Comparison of ENCODE assay signal across 8 cellular contexts in the genomic region with DNA sequence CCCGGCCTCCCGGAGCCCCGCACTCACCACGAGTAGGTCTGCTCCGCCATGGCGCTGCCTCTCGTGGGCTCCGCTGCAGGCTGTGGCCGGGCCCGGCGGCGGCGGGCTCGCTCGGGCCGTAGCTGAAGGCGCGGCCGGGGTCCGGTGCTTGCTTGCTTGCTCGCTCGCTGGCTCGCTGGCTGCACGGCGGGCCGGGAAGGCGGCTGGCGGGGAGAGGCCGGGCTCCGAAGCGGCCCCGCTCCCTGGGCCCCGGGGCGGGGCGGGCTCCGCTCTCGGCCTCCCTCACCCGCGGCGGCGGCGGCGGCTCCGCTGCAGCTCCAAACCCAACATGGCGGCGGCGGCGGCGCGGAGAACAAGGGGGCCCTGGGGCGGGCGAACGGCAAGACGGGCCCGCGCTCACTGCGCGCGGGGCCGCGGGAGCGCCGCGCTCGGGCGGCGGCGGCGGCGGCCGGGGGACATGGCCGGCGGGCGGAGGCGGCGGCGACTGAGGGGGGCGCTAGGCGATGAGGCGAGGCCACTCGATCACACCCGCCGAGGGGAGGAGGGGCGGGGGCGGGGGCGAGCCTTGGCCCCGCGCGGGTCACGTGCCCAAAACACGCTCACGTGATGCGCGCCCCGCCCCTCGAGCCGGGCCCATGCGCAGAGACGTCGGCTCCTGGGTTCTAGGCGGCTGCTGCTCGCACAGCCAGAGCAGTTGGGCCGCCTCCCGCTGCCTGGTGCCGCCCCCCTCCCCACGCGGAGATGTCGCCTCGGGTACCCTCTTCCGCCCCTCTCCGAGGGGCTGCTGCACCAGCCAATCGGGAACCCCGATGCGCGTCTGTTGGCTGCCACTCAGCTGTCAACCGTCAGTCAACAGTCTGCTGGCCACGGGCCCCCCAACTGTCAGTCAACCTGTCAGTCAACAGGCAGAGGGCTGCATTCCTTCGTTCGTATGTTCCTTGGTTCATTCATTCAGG. TPM values are rescaled to one million over a fixed set of nuclear protein-coding genes. Genes with fewer than 3 reads are reported as not detected.
DNase-seq lines count a peak whose midpoint lies in the region; ATAC-seq and TF ChIP-seq lines count a peak whose summit lies in the region.

A gene with protein sequence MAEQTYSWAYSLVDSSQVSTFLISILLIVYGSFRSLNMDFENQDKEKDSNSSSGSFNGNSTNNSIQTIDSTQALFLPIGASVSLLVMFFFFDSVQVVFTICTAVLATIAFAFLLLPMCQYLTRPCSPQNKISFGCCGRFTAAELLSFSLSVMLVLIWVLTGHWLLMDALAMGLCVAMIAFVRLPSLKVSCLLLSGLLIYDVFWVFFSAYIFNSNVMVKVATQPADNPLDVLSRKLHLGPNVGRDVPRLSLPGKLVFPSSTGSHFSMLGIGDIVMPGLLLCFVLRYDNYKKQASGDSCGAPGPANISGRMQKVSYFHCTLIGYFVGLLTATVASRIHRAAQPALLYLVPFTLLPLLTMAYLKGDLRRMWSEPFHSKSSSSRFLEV (minus strand): TSS at position 541 of the 956 bp plus-strand sequence. CDS start 491 bp downstream, at position 50.

- DNase-seq in NCI-H2171 treated with DMSO at 0.1 percent for 48 hours (lab: John Stamatoyannopoulos, UW) (peak; percentile 89), WERI-Rb-1 (peak; percentile 95), T47D (ENCODE audit: low read depth in 1 of 2, low spot score in 1 of 2) (peak; percentile 95)

- peak within 1 kb of the TSS; percentile 94 for H3K4me3 ChIP-seq in ACC112 (ENCODE audit: low read depth, low read length)
- peak within 1 kb of the TSS; percentile 62 for H3K4me3 ChIP-seq in WERI-Rb-1 (ENCODE audit: low read depth, low read length)
- peak within 1 kb of the TSS; percentile 96 for H3K4me3 ChIP-seq in iPS-20b (ENCODE audit: low read length)
- peak within 1 kb of the TSS; percentile 90 to 94 (median 91) for H3K4me3 ChIP-seq in skeletal muscle tissue (ENCODE audit: low read length in 3 of 3)

- H3K27me3 ChIP-seq in ACC112 (ENCODE audit: insufficient read depth, low read length) (no peaks in the 10 kb centered on the region), WERI-Rb-1 (ENCODE audit: insufficient read depth, low read depth, severe bottlenecking) (no peaks in the 10 kb centered on the region), iPS-20b (ENCODE audit: insufficient read depth, low read length) (no peaks in the 10 kb centered on the region), skeletal muscle tissue (ENCODE audit: control insufficient read depth in 3 of 3, insufficient read depth in 3 of 3, low read length in 3 of 3) (no peaks in the 10 kb centered on the region)

- 0 out of 2 replicates have a peak, but pooled peaks have one; percentile 7 for TF ChIP-seq CTCF in WERI-Rb-1 (IDR thresholded peaks at IDR 0.05; ENCODE audit: low read depth, low read length)

- no peaks in the 10 kb centered on the region for H3K36me3 ChIP-seq in ACC112 (ENCODE audit: insufficient read depth, low read length)
- peaks cover 17% of the 10 kb centered on the region for H3K36me3 ChIP-seq in WERI-Rb-1
- H3K36me3 ChIP-seq in iPS-20b (ENCODE audit: insufficient read depth, low read depth, low read length), result no peaks in the 10 kb centered on the region
- H3K36me3 ChIP-seq in skeletal muscle tissue (ENCODE audit: control insufficient read depth in 3 of 3, insufficient read depth in 3 of 3, low read length in 3 of 3), result peaks cover 0 to 2% (median 0%) of the 10 kb centered on the region in 3 donors

- H3K9ac ChIP-seq in iPS-20b (ENCODE audit: low read depth, low read length) (peak within 1 kb of the TSS; percentile 82), skeletal muscle tissue (ENCODE audit: low read depth in 1 of 3, low read length in 3 of 3) (peak within 1 kb of the TSS; percentile 74 to 92 (median 87))

- peak within 1 kb of the TSS; percentile 96 for H2AFZ ChIP-seq in ACC112 (ENCODE audit: low read length, unreplicated experiment)

- H3K9me3 ChIP-seq in WERI-Rb-1 (ENCODE audit: severe bottlenecking) (no peaks in the 10 kb centered on the region), iPS-20b (ENCODE audit: insufficient read depth, low read depth, low read length) (no peaks in the 10 kb centered on the region), skeletal muscle tissue (ENCODE audit: control insufficient read depth in 3 of 3, low read length in 3 of 3) (no peaks in the 10 kb centered on the region)

- in situ Hi-C loops in T47D (cut with HindIII; ENCODE audit: low pct_unique_long_range_greater_than_20kb, low sequenced_read_pairs), result no loop called here

- H3K27ac ChIP-seq in ACC112 (ENCODE audit: low read depth, low read length) (no peak within 1 kb of the TSS), WERI-Rb-1 (peak within 1 kb of the TSS; percentile 83), iPS-20b (ENCODE audit: low read length) (no peak within 1 kb of the TSS), skeletal muscle tissue (ENCODE audit: low read depth, low read length) (peak within 1 kb of the TSS; percentile 92)

- peak; percentile 64 for ATAC-seq in GM18868 (IDR thresholded peaks at IDR 0.05; ENCODE audit: unreplicated experiment)
- peak; percentile 65 for ATAC-seq in HG03108 (IDR thresholded peaks at IDR 0.05; ENCODE audit: unreplicated experiment)

- H3K79me2 ChIP-seq in ACC112 (ENCODE audit: control insufficient read depth, insufficient read depth, low read length, unreplicated experiment), result peaks cover 33% of the 10 kb centered on the region

- H3K4me1 ChIP-seq in ACC112 (ENCODE audit: control insufficient read depth, insufficient read depth, low read length, unreplicated experiment), result peaks cover 22% of the 10 kb centered on the region
- H3K4me1 ChIP-seq in iPS-20b (ENCODE audit: insufficient read depth, low read length), result 0 out of 2 replicates have a peak, but pooled peaks cover 5% of the 10 kb centered on the region
- H3K4me1 ChIP-seq in skeletal muscle tissue (ENCODE audit: control insufficient read depth in 3 of 3, insufficient read depth in 3 of 3, low read length in 3 of 3), result peaks cover 6 to 30% (median 28%) of the 10 kb centered on the region in 3 donors

RNA-seq across cellular contexts. Expression of the gene that starts here (rescaled TPM):
- total RNA-seq in skeletal muscle tissue, result 10.4 TPM

Comparison
In these comparisons a context has a peak if more than half of its experiments do, and no peak if none do; other contexts are left out.
1. H3K27ac ChIP-seq: peak in WERI-Rb-1 (single experiment) and skeletal muscle tissue (single experiment); none in ACC112 (single experiment) and iPS-20b (single experiment).
2. Peak in every context shown above with its lines, with median percentiles within 50 percentile points of each other: H3K4me3 ChIP-seq and DNase-seq.